ENCODE assay signal across 8 cellular contexts in the genomic region with DNA sequence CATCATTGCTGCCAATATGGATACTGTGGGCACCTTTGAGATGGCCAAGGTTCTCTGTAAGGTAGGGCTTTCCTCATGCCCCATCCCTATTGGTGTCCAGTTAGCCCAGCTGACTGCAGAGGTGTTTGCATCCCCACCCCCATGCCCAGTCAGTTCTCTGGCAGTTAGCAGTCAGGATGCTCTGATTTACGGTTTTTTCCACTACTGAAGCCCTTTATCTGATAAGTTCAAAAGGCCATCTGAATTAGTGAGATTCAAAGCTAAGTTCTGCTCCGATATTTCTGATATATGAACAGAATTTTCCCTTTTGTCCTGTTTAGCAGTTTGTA. TPM values are rescaled to one million over a fixed set of nuclear protein-coding genes. Genes with fewer than 3 reads are reported as not detected.
DNase-seq lines count a peak whose midpoint lies in the region; FAIRE-seq and TF ChIP-seq lines count a peak whose summit lies in the region.
"Had no signal": no experiment of that assay in that cellular context is flagged by ENCODE, and none has a peak within 500 bp of the region (broad histone marks: within the 10 kb centered on the region; RNA-seq: fewer than 3 reads in every experiment).

No MANE protein-coding gene starts in this region.

- H3K4me3 ChIP-seq in H7 (ENCODE audit: insufficient read depth, low read depth, low read length): peak overlapping the region; percentile 87
- peak overlapping the region; percentile 82 to 93 for H3K4me3 ChIP-seq in SK-N-SH (ENCODE audit: low read depth in 2 of 2, low read length in 1 of 2)
- peak overlapping the region; percentile 97 for H3K4me3 ChIP-seq in fibroblast of the aortic adventitia (ENCODE audit: low read depth, low read length)
- H3K4me3 ChIP-seq in skin epidermis: peak overlapping the region; percentile 59 to 87 (median 69)

- DNase-seq in H7: no peak
- no peak for DNase-seq in SK-N-SH
- DNase-seq in fibroblast of the aortic adventitia (ENCODE audit: low read depth): no peak
- DNase-seq in ecto neural progenitor cell (ENCODE audit: low spot score): no peak
- DNase-seq in DMS79 treated with DMSO at 0.1 percent for 48 hours (lab: John Stamatoyannopoulos, UW): no peak
- DNase-seq in H54 (ENCODE audit: insufficient read length, low spot score): no peak
- DNase-seq: NCI-H187 treated with DMSO at 0.1 percent for 48 hours had no signal

- H3K9ac ChIP-seq in SK-N-SH: peak overlapping the region; percentile 82

- H3K27ac ChIP-seq in SK-N-SH (ENCODE audit: low read depth in 2 of 2, low read length in 1 of 2): peak overlapping the region; percentile 89 to 99; a peak in 3 of 4 replicates
- peak overlapping the region in 16 of 21 experiments; percentile 78 to 97 (median 91) for H3K27ac ChIP-seq in skin epidermis

- H2AFZ ChIP-seq in SK-N-SH (ENCODE audit: low read depth): no peak overlapping the region

- peaks cover 19 to 24% of the 10 kb centered on the region in 2 experiments; a peak in 3 of 4 replicates for H3K4me1 ChIP-seq in SK-N-SH (ENCODE audit: control insufficient read depth in 1 of 2, insufficient read depth in 2 of 2, low read depth in 1 of 2, low read length in 1 of 2)

- H3K79me2 ChIP-seq in SK-N-SH (ENCODE audit: insufficient read depth): peaks cover 71% of the 10 kb centered on the region

- no peaks in the 10 kb centered on the region for H3K27me3 ChIP-seq in H7 (ENCODE audit: control insufficient read depth, insufficient read depth, low read length)
- no peaks in the 10 kb centered on the region for H3K27me3 ChIP-seq in SK-N-SH (ENCODE audit: insufficient read depth)

- POLR2A ChIA-PET in SK-N-SH (lab: Yijun Ruan, JAX): interaction anchor here (1.2 to 1.7 kb wide), 3 partner anchors 9 to 133 kb away, joined by 3 to 8 read pairs (median 3); a partner anchor contains a TSS

- no peak for TF ChIP-seq RAD21 in SK-N-SH (IDR thresholded peaks at IDR 0.05; ENCODE audit: low read length)

- no peak for FAIRE-seq in H54 (lab: Jason Lieb, UNC)

- H4K20me1 ChIP-seq in SK-N-SH (ENCODE audit: insufficient read depth): peaks cover 2% of the 10 kb centered on the region; the same call in 1 of the 2 replicates

- CTCF ChIA-PET in SK-N-SH (lab: Yijun Ruan, JAX): interaction anchor here (1.2 to 2.2 kb wide), 3 partner anchors 9 to 75 kb away, joined by 4 to 12 read pairs (median 5); a partner anchor contains a TSS

- no peaks in the 10 kb centered on the region for H3K9me2 ChIP-seq in SK-N-SH

- peak overlapping the region; percentile 91 for H3K4me2 ChIP-seq in SK-N-SH

- TF ChIP-seq CTCF in SK-N-SH (IDR thresholded peaks at IDR 0.05) (no peak), fibroblast of the aortic adventitia (IDR thresholded peaks at IDR 0.05; ENCODE audit: insufficient read depth, low read length) (no peak)

- H3F3A ChIP-seq in SK-N-SH (replicated peaks; ENCODE audit: insufficient read depth): peaks cover 7% of the 10 kb centered on the region

- H3K36me3 ChIP-seq in H7 (replicated peaks; ENCODE audit: control insufficient read depth, insufficient read depth, low read length): peaks cover 10% of the 10 kb centered on the region
- H3K36me3 ChIP-seq in SK-N-SH (replicated peaks in 1 of 2; ENCODE audit: control insufficient read depth in 1 of 2, insufficient read depth in 2 of 2, low read length in 1 of 2): peaks cover 27 to 47% of the 10 kb centered on the region in 2 experiments

- 17% methylated on average over 2 of the region's 2 CpGs for WGBS in SK-N-SH (ENCODE audit: low lambda C conversion rate)

- TF ChIP-seq POLR2A in H54 (IDR thresholded peaks at IDR 0.05; ENCODE audit: low read depth, low read length): no peak

- TF ChIP-seq EP300 in SK-N-SH (IDR thresholded peaks at IDR 0.05; ENCODE audit: borderline replicate concordance in 1 of 2, low read depth in 1 of 2, low read length in 1 of 2): no peak

- no peaks in the 10 kb centered on the region for H3K9me3 ChIP-seq in SK-N-SH

TF ChIP-seq in SK-N-SH, 30 proteins besides CTCF, POLR2A, EP300 and RAD21:
- no peak for TF ChIP-seq POLR2AphosphoS5 (IDR thresholded peaks at IDR 0.05; ENCODE audit: low read depth, low read length)
- peak; percentile 5 for TF ChIP-seq CHD2 (IDR thresholded peaks at IDR 0.05; ENCODE audit: low read length, partially characterized antibody)

RNA-seq across cellular contexts. Expression of a gene that starts 0.8 kb away (rescaled TPM):
- total RNA-seq in H7 (2014; rRNA removed; shearing (Covaris generic)): 81.6 and 104 TPM in 2 replicates
- 97.0 and 149 TPM in 2 replicates for polyA plus RNA-seq in SK-N-SH (2012; rRNA removed)
- 113 and 123 TPM in 2 replicates for polyA plus RNA-seq in SK-N-SH (2012; cell fraction: cytosol; rRNA removed)
- polyA plus RNA-seq in SK-N-SH (2012; cell fraction: nucleus; rRNA removed): 95.3 and 158 TPM in 2 replicates
- total RNA-seq in fibroblast of the aortic adventitia (ENCODE audit: low replicate concordance): 53.6 and 207 TPM in 2 replicates

RNA-seq across cellular contexts. Expression of a gene that starts 1.3 kb away (rescaled TPM):
- 195 and 203 TPM in 2 replicates for total RNA-seq in H7 (2014; rRNA removed; shearing (Covaris generic))
- 465 and 534 TPM in 2 replicates for polyA plus RNA-seq in SK-N-SH (2012; rRNA removed)
- 571 and 857 TPM in 2 replicates for polyA plus RNA-seq in SK-N-SH (2012; cell fraction: cytosol; rRNA removed)
- polyA plus RNA-seq in SK-N-SH (2012; cell fraction: nucleus; rRNA removed): 102 and 143 TPM in 2 replicates
- 38.8 and 136 TPM in 2 replicates for total RNA-seq in fibroblast of the aortic adventitia (ENCODE audit: low replicate concordance)

RNA-seq across cellular contexts. Expression of a gene that starts 8.9 kb away (rescaled TPM):
- total RNA-seq in H7 (2014; rRNA removed; shearing (Covaris generic)): 46.9 and 52.2 TPM in 2 replicates
- 38.3 and 42.2 TPM in 2 replicates for polyA plus RNA-seq in SK-N-SH (2012; rRNA removed)
- polyA plus RNA-seq in SK-N-SH (2012; cell fraction: cytosol; rRNA removed): 40.0 and 41.1 TPM in 2 replicates
- polyA plus RNA-seq in SK-N-SH (2012; cell fraction: nucleus; rRNA removed): 61.8 and 64.1 TPM in 2 replicates
- 53.0 and 60.5 TPM in 2 replicates for total RNA-seq in fibroblast of the aortic adventitia (ENCODE audit: low replicate concordance)

RNA-seq across cellular contexts. Expression of a gene that starts 17.6 kb away (rescaled TPM):
- 18.6 and 23.6 TPM in 2 replicates for total RNA-seq in H7 (2014; rRNA removed; shearing (Covaris generic))
- polyA plus RNA-seq in SK-N-SH (2012; rRNA removed): 36.4 and 36.7 TPM in 2 replicates
- 33.8 and 34.0 TPM in 2 replicates for polyA plus RNA-seq in SK-N-SH (2012; cell fraction: cytosol; rRNA removed)
- 42.4 and 50.9 TPM in 2 replicates for polyA plus RNA-seq in SK-N-SH (2012; cell fraction: nucleus; rRNA removed)
- total RNA-seq in fibroblast of the aortic adventitia (ENCODE audit: low replicate concordance): 11.8 and 23.2 TPM in 2 replicates

RNA-seq across cellular contexts. Expression of a gene that starts 20.2 kb away (rescaled TPM):
- total RNA-seq in H7 (2014; rRNA removed; shearing (Covaris generic)): 17.6 and 20.8 TPM in 2 replicates
- polyA plus RNA-seq in SK-N-SH (2012; rRNA removed): 92.4 and 96.1 TPM in 2 replicates
- 117 and 158 TPM in 2 replicates for polyA plus RNA-seq in SK-N-SH (2012; cell fraction: cytosol; rRNA removed)
- polyA plus RNA-seq in SK-N-SH (2012; cell fraction: nucleus; rRNA removed): 62.1 and 64.8 TPM in 2 replicates
- total RNA-seq in fibroblast of the aortic adventitia (ENCODE audit: low replicate concordance): 70.7 and 159 TPM in 2 replicates
